Comparison of ENCODE assay signal across 9 cellular contexts in genomic region chr2:215728504-215729065, GRCh38.
DNase-seq lines count a peak whose midpoint lies in the region; ATAC-seq and TF ChIP-seq lines count a peak whose summit lies in the region.
"Had no signal": no experiment of that assay in that cellular context is flagged by ENCODE, and none has a peak within 500 bp of the region (broad histone marks: within the 10 kb centered on the region; RNA-seq: fewer than 3 reads in every experiment).

No MANE protein-coding gene starts in this region.

- intact Hi-C loops in dorsolateral prefrontal cortex (cut with DNase I), result no loop called here

- peak; percentile 44 for DNase-seq in RPMI8226
- peak; percentile 60 for DNase-seq in kidney tubule cell (ENCODE audit: low spot score)
- no peak for DNase-seq in NCI-H2081 treated with DMSO at 0.1 percent for 48 hours (lab: John Stamatoyannopoulos, UW)
- no peak for DNase-seq in dorsolateral prefrontal cortex
- no peak for DNase-seq in NK-92 treated with Interleukin-12 subunit alpha and Interleukin-12 subunit beta, amount 100 ng/mL, for 24 hours (lab: John Stamatoyannopoulos, UW)
- DNase-seq: heart left ventricle had no signal

- no peak overlapping the region for H3K27ac ChIP-seq in dorsolateral prefrontal cortex

- H3K4me3 ChIP-seq in dorsolateral prefrontal cortex, result no peak overlapping the region
- H3K4me3 ChIP-seq: heart left ventricle had no signal

- ATAC-seq in GM18502 (IDR thresholded peaks at IDR 0.05; ENCODE audit: poor library complexity, unreplicated experiment) (peak; percentile 81), HG02759 (IDR thresholded peaks at IDR 0.05; ENCODE audit: unreplicated experiment) (peak; percentile 78), GM18873 (IDR thresholded peaks at IDR 0.05; ENCODE audit: low FRiP score, unreplicated experiment) (no peak)

- H3K27me3 ChIP-seq in dorsolateral prefrontal cortex, result no peaks in the 10 kb centered on the region
- H3K27me3 ChIP-seq: heart left ventricle had no signal

- no peak for TF ChIP-seq CTCF in dorsolateral prefrontal cortex (IDR thresholded peaks at IDR 0.05 in 54 of 56, conservative IDR thresholded peaks at IDR 0.05 in 2 of 56; ENCODE audit: low read depth in 1 of 56, partially characterized antibody in 56 of 56)

Comparison
In these comparisons a context has a peak if more than half of its experiments do, and no peak if none do; other contexts are left out.
1. DNase-seq: peak in RPMI8226 (single experiment) and kidney tubule cell (single experiment); none in NCI-H2081 treated with DMSO at 0.1 percent for 48 hours (single experiment), dorsolateral prefrontal cortex (0 of 10) and NK-92 treated with Interleukin-12 subunit alpha and Interleukin-12 subunit beta, amount 100 ng/mL, for 24 hours (single experiment).